ENCODE assay signal across 16 cellular contexts in genomic region chr17:13410214-13410613, GRCh38.
DNase-seq lines count a peak whose midpoint lies in the region; ATAC-seq, FAIRE-seq and TF ChIP-seq lines count a peak whose summit lies in the region.
"Had no signal": no experiment of that assay in that cellular context is flagged by ENCODE, and none has a peak within 500 bp of the region (broad histone marks: within the 10 kb centered on the region; RNA-seq: fewer than 3 reads in every experiment).

No MANE protein-coding gene starts in this region.

- no peak for DNase-seq in left ventricle myocardium inferior
- no peak for DNase-seq in Right ventricle myocardium superior
- peak; percentile 33 for DNase-seq in iris pigment epithelial cell (ENCODE audit: low read depth)
- DNase-seq in right lobe of liver, result no peak
- no peak for DNase-seq in activated T-cell treated with anti-CD3 and anti-CD28 coated beads, Interleukin-2, amount 50 U/mL, for 24 hours
- DNase-seq in activated CD4-positive, alpha-beta T cell treated with anti-CD3 and anti-CD28 coated beads, Interleukin-2, amount 50 U/mL, for 4 hours, result no peak
- DNase-seq in pancreas, result no peak
- DNase-seq: 8988T; CD4-positive, CD25-positive, alpha-beta regulatory T cell; DMS53; GF-D8 had no signal

- TF ChIP-seq CTCF in left ventricle myocardium inferior (IDR thresholded peaks at IDR 0.05; ENCODE audit: borderline replicate concordance) (no peak), right lobe of liver (IDR thresholded peaks at IDR 0.05) (no peak), pancreas (IDR thresholded peaks at IDR 0.05) (no peak)

- no peaks in the 10 kb centered on the region for H3K4me1 Mint-ChIP-seq in activated T-cell treated with anti-CD3 and anti-CD28 coated beads, Interleukin-2, amount 50 U/mL, for 24 hours (ENCODE audit: low read depth)
- H3K4me1 Mint-ChIP-seq: CD4-positive, CD25-positive, alpha-beta regulatory T cell had no signal

- H3K4me3 ChIP-seq in left ventricle myocardium inferior (no peak overlapping the region), right lobe of liver (no peak overlapping the region), pancreas (no peak overlapping the region)
- H3K4me3 ChIP-seq: BLaER1 treated with 17β-estradiol and CSF1 and Interleukin-3, amounts not matched to agents 10 nM and 100 nM; HAP-1 had no signal

- H3K27me3 Mint-ChIP-seq in activated T-cell treated with anti-CD3 and anti-CD28 coated beads, Interleukin-2, amount 50 U/mL, for 24 hours, result peaks cover 14% of the 10 kb centered on the region
- H3K27me3 Mint-ChIP-seq: CD4-positive, CD25-positive, alpha-beta regulatory T cell had no signal

- H3K9me3 Mint-ChIP-seq in activated T-cell treated with anti-CD3 and anti-CD28 coated beads, Interleukin-2, amount 50 U/mL, for 24 hours, result no peaks in the 10 kb centered on the region

- 24% methylated on average over 3 of the region's 3 CpGs for WGBS in right lobe of liver (ENCODE audit: insufficient coverage, low coverage, low lambda C conversion rate, missing lambda C conversion rate)
- WGBS in pancreas, 2 donors, result 57 to 63% methylated on average over 3 of the region's 3 CpGs

- H3K9me3 ChIP-seq in left ventricle myocardium inferior (replicated peaks) (no peaks in the 10 kb centered on the region), right lobe of liver (no peaks in the 10 kb centered on the region), pancreas (no peaks in the 10 kb centered on the region)
- H3K9me3 ChIP-seq: BLaER1 treated with 17β-estradiol and CSF1 and Interleukin-3, amounts not matched to agents 10 nM and 100 nM; HAP-1 had no signal

- no peaks in the 10 kb centered on the region for H3K36me3 Mint-ChIP-seq in activated T-cell treated with anti-CD3 and anti-CD28 coated beads, Interleukin-2, amount 50 U/mL, for 24 hours (ENCODE audit: low read depth)
- H3K36me3 Mint-ChIP-seq: CD4-positive, CD25-positive, alpha-beta regulatory T cell had no signal

- no peak overlapping the region for H3K4me3 Mint-ChIP-seq in activated T-cell treated with anti-CD3 and anti-CD28 coated beads, Interleukin-2, amount 50 U/mL, for 24 hours
- H3K4me3 Mint-ChIP-seq: CD4-positive, CD25-positive, alpha-beta regulatory T cell had no signal

- H3K27me3 ChIP-seq in left ventricle myocardium inferior (ENCODE audit: low read depth) (no peaks in the 10 kb centered on the region), right lobe of liver (no peaks in the 10 kb centered on the region), pancreas (no peaks in the 10 kb centered on the region)
- H3K27me3 ChIP-seq: BLaER1 treated with 17β-estradiol and CSF1 and Interleukin-3, amounts not matched to agents 10 nM and 100 nM had no signal

- H3K27ac ChIP-seq in left ventricle myocardium inferior (replicated peaks) (peak overlapping the region; percentile 36), right lobe of liver (peak overlapping the region; percentile 18 to 82 (median 57)), pancreas (no peak overlapping the region)
- H3K27ac ChIP-seq: BLaER1 treated with 17β-estradiol and CSF1 and Interleukin-3, amounts not matched to agents 10 nM and 100 nM had no signal

- H3K36me3 ChIP-seq in left ventricle myocardium inferior (no peaks in the 10 kb centered on the region), right lobe of liver (no peaks in the 10 kb centered on the region), pancreas (no peaks in the 10 kb centered on the region)
- H3K36me3 ChIP-seq: BLaER1 treated with 17β-estradiol and CSF1 and Interleukin-3, amounts not matched to agents 10 nM and 100 nM; HAP-1 had no signal

- intact Hi-C loops in left ventricle myocardium inferior (cut with micrococcal nuclease), result no loop called here
- intact Hi-C loops in Right ventricle myocardium superior (cut with DNase I), result no loop called here
- intact Hi-C loops in right lobe of liver (cut with DNase I), result no loop called here
- intact Hi-C loops in pancreas (cut with DNase I), result no loop called here

- TF ChIP-seq POLR2A in right lobe of liver (IDR thresholded peaks at IDR 0.05), result no peak

- no peak for FAIRE-seq in pancreas (lab: Jason Lieb, UNC)
- FAIRE-seq: GM19239, H1, HTR-8/SVneo had no signal

- H3K4me1 ChIP-seq in left ventricle myocardium inferior, result peaks cover 27% of the 10 kb centered on the region
- peaks cover 0 to 46% (median 15%) of the 10 kb centered on the region in 4 donors for H3K4me1 ChIP-seq in right lobe of liver
- no peaks in the 10 kb centered on the region for H3K4me1 ChIP-seq in pancreas
- H3K4me1 ChIP-seq: BLaER1 treated with 17β-estradiol and CSF1 and Interleukin-3, amounts not matched to agents 10 nM and 100 nM; HAP-1 had no signal

- no peak overlapping the region for H3K27ac Mint-ChIP-seq in activated T-cell treated with anti-CD3 and anti-CD28 coated beads, Interleukin-2, amount 50 U/mL, for 24 hours
- H3K27ac Mint-ChIP-seq: CD4-positive, CD25-positive, alpha-beta regulatory T cell had no signal

- ATAC-seq in Right ventricle myocardium superior (ENCODE audit: poor library complexity) (no peak), right lobe of liver (peak; percentile 35 to 66 (median 57)), pancreas (no peak)

Comparison
In these comparisons a context has a peak if more than half of its experiments do, and no peak if none do; other contexts are left out.
1. H3K27ac ChIP-seq: peak in left ventricle myocardium inferior (single experiment) and right lobe of liver (3 of 3); none in pancreas (0 of 4).
2. ATAC-seq: peak in right lobe of liver (4 of 4); none in Right ventricle myocardium superior (single experiment) and pancreas (0 of 4).